Comparison of ENCODE assay signal across 10 cellular contexts in the genomic region with DNA sequence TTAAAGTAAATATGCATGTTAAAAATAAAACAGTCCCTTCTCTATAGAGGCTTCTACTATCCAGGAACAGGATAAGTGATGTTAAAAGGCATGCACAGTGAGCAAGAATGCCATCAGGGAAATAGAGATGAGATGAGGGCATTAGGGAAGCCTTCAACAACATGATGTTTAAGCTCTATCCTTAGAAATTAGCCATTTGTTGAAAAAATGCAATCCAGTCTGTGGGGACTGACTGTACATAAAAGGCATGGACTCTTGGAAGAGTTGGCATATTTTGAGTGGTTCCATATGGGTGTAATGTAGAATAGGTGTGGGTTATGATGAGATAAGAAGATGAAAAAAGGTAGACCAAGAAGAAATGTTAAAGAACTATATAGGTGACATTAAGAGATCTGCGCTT. TPM values are rescaled to one million over a fixed set of nuclear protein-coding genes. Genes with fewer than 3 reads are reported as not detected.
"Had no signal": no experiment of that assay in that cellular context is flagged by ENCODE, and none has a peak within 500 bp of the region (broad histone marks: within the 10 kb centered on the region; RNA-seq: fewer than 3 reads in every experiment).

No MANE protein-coding gene starts in this region.

- H3K9me3 ChIP-seq: HAP-1 had no signal

- H3K4me3 ChIP-seq: GM23248, HAP-1 had no signal

- H3K9ac ChIP-seq: GM23248 had no signal

- H3K27ac ChIP-seq: GM23248, HL-60 had no signal

- ATAC-seq: HCT116, HepG2 had no signal

- H3K9me3 Mint-ChIP-seq: HFFc6 had no signal

- H2AFZ ChIP-seq: GM23248 had no signal

- H3K27ac Mint-ChIP-seq: HFFc6, IgD-negative memory B cell had no signal

- H3K36me3 ChIP-seq: HAP-1 had no signal

- DNase-seq: GM23248, GOT3, H7, HFFc6 had no signal

- H3K4me3 Mint-ChIP-seq: HFFc6 had no signal

RNA-seq across cellular contexts. Expression of a gene that starts 5.8 kb away (rescaled TPM):
- total RNA-seq: GM23248, HepG2, HT1080 had no signal
- polyA plus RNA-seq: HepG2 had no signal
